9 cellular contexts compared by ENCODE assay signal in the genomic region with DNA sequence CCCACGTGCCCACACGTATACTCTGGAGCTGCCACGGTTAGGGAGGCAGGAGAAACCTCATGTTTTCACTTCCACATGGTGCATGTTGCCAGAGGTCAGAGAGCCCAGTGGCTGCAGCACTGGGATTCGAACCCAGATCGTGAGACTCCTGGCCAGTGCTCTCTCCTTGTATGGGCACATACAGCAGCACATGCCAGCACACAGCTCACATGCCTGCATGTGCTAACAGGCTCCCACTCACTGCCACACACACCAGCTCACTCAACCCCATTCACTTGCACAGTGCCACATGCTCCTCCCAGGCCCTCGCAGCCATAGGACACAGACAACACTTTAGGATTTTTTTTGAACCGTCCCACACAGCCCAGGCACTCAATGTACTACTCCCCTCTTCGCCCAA. TPM values are rescaled to one million over a fixed set of nuclear protein-coding genes. Genes with fewer than 3 reads are reported as not detected.
DNase-seq lines count a peak whose midpoint lies in the region; ATAC-seq, FAIRE-seq and TF ChIP-seq lines count a peak whose summit lies in the region.
"Had no signal": no experiment of that assay in that cellular context is flagged by ENCODE, and none has a peak within 500 bp of the region (broad histone marks: within the 10 kb centered on the region; RNA-seq: fewer than 3 reads in every experiment).

No MANE protein-coding gene starts in this region.

- H3K36me3 ChIP-seq in Peyer's patch (no peaks in the 10 kb centered on the region), prostate gland (no peaks in the 10 kb centered on the region)

- intact Hi-C loops in prostate gland (cut with DNase I), result no loop called here

- H3K9me3 ChIP-seq in Peyer's patch (no peaks in the 10 kb centered on the region), prostate gland (no peaks in the 10 kb centered on the region)

- no peak for FAIRE-seq in GM12892 (lab: Jason Lieb, UNC)

- TF ChIP-seq POLR2A in Peyer's patch (IDR thresholded peaks at IDR 0.05) (no peak), prostate gland (IDR thresholded peaks at IDR 0.05) (no peak), GM12892 (IDR thresholded peaks at IDR 0.05; ENCODE audit: low read depth, low read length) (no peak)

- no peak for TF ChIP-seq CTCF in Peyer's patch (IDR thresholded peaks at IDR 0.05)
- no peak for TF ChIP-seq CTCF in fibroblast of the aortic adventitia (IDR thresholded peaks at IDR 0.05; ENCODE audit: insufficient read depth, low read length)
- TF ChIP-seq CTCF in prostate gland (IDR thresholded peaks at IDR 0.05), result no peak

- 22% methylated on average over 8 of the region's 8 CpGs for WGBS in prostate gland

- peak; percentile 38 for DNase-seq in COLO668 (lab: John Stamatoyannopoulos, UW; ENCODE audit: unreplicated experiment)
- no peak for DNase-seq in Peyer's patch
- peak; percentile 18 for DNase-seq in fibroblast of the aortic adventitia (ENCODE audit: low read depth)
- no peak for DNase-seq in prostate gland (ENCODE audit: low spot score)
- no peak for DNase-seq in GM12892 (ENCODE audit: insufficient read length)
- no peak for DNase-seq in SIG-M5 treated with dmso at 0.1 percent for 504 hours (lab: John Stamatoyannopoulos, UW; ENCODE audit: unreplicated experiment)
- DNase-seq: NK-92 treated with Interleukin-12 subunit alpha and Interleukin-12 subunit beta, amount 100 ng/mL, for 24 hours had no signal

- ATAC-seq in GM19023 (IDR thresholded peaks at IDR 0.05; ENCODE audit: unreplicated experiment), result no peak
- no peak for ATAC-seq in HG03571 (IDR thresholded peaks at IDR 0.05; ENCODE audit: unreplicated experiment)

- no peaks in the 10 kb centered on the region for H3K27me3 ChIP-seq in Peyer's patch
- H3K27me3 ChIP-seq in prostate gland (replicated peaks; ENCODE audit: insufficient read depth), result no peaks in the 10 kb centered on the region

- H3K27ac ChIP-seq in Peyer's patch (peak overlapping the region; percentile 57 to 86 (median 70)), prostate gland (peak overlapping the region; percentile 78 to 88)

- H3K4me3 ChIP-seq in Peyer's patch, result no peak overlapping the region
- no peak overlapping the region for H3K4me3 ChIP-seq in fibroblast of the aortic adventitia (ENCODE audit: low read depth, low read length)
- H3K4me3 ChIP-seq in prostate gland, result no peak overlapping the region

- peaks cover 17 to 70% (median 25%) of the 10 kb centered on the region in 4 donors for H3K4me1 ChIP-seq in Peyer's patch
- peaks cover 55% of the 10 kb centered on the region for H3K4me1 ChIP-seq in prostate gland (replicated peaks)

RNA-seq across cellular contexts. Expression of gene MRPS23, which starts 49.5 kb away (rescaled TPM):
- total RNA-seq in Peyer's patch (1 to 10 TPM in 3 of 4 donors, under 1 TPM in 1; 0.83 to 7.4 (median 5.2) TPM), fibroblast of the aortic adventitia (ENCODE audit: low replicate concordance) (19.5 and 20.1 TPM in 2 replicates), prostate gland (10 to 100 TPM; 29.0 to 43.1 TPM)
- 83.1 TPM for polyA plus RNA-seq in GM12892 (2012; ENCODE audit: missing spikeins)

RNA-seq across cellular contexts. Expression of gene CUEDC1, which starts 55.8 kb away (rescaled TPM):
- 10 to 100 TPM; 10.2 to 45.4 (median 19.2) TPM for total RNA-seq in Peyer's patch
- 17.1 and 25.7 TPM in 2 replicates for total RNA-seq in fibroblast of the aortic adventitia (ENCODE audit: low replicate concordance)
- 10 to 100 TPM; 33.0 to 44.9 TPM for total RNA-seq in prostate gland
- 1.2 TPM for polyA plus RNA-seq in GM12892 (2012; ENCODE audit: missing spikeins)

Comparison
In these comparisons a context has a peak if more than half of its experiments do, and no peak if none do; other contexts are left out.
1. DNase-seq: peak in COLO668 (single experiment) and fibroblast of the aortic adventitia (single experiment); none in Peyer's patch (0 of 3), prostate gland (single experiment), GM12892 (single experiment) and SIG-M5 treated with dmso at 0.1 percent for 504 hours (single experiment).